9 cellular contexts compared by ENCODE assay signal in the genomic region with DNA sequence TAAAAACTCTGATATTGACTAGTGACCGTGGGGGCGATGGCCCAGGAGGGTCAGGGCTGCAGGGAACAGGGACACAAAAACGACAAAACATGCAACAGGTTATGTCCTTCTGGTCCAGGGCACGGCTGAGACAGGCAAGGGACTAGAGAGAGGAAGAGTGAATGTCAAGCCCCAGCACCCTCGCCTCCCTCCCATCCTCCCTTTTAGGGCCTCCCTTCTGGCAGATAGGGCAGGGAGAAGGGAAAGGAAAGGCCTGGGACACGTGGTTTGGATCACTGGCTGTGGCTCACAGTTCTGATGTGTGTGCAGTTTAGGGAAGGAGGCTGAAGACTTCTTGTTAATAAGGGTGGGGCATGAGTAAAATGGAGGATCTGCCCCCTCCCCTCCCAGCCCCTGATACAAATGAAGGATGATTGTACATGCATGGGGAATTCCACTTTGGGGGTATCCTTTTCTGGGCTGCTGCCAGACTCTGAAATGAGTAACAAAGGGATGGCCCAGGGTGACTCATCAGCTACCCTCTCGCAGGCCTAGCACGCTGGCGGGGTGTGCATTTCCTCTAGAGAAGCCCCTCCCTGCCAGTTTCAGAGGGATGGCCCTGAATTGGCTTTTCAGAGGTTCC. TPM values are rescaled to one million over a fixed set of nuclear protein-coding genes. Genes with fewer than 3 reads are reported as not detected.
DNase-seq lines count a peak whose midpoint lies in the region; ATAC-seq, FAIRE-seq and TF ChIP-seq lines count a peak whose summit lies in the region.
"Had no signal": no experiment of that assay in that cellular context is flagged by ENCODE, and none has a peak within 500 bp of the region (broad histone marks: within the 10 kb centered on the region; RNA-seq: fewer than 3 reads in every experiment).

No MANE protein-coding gene starts in this region.

- intact Hi-C loops in uterus (cut with DNase I; ENCODE audit: low total_unique reads), result no loop called here

- no peak for TF ChIP-seq CTCF in foreskin keratinocyte (conservative IDR thresholded peaks at IDR 0.05)
- no peak for TF ChIP-seq CTCF in uterus (IDR thresholded peaks at IDR 0.05)

- peak; percentile 11 for DNase-seq in DMS79 treated with DMSO at 0.1 percent for 48 hours (lab: John Stamatoyannopoulos, UW)
- no peak for DNase-seq in DMS79 (lab: John Stamatoyannopoulos, UW)
- DNase-seq in RCC 7860 (ENCODE audit: low spot score), result peak; percentile 95
- peak; percentile 79 for DNase-seq in activated effector memory CD4-positive, alpha-beta T cell treated with Interleukin-2 at 50 U/mL for 16 hours
- DNase-seq in foreskin keratinocyte, result peak; percentile 93 to 97
- peak; percentile 78 to 82 for DNase-seq in uterus

- H3K4me1 ChIP-seq in foreskin keratinocyte (peaks cover 24% of the 10 kb centered on the region), rectal smooth muscle tissue (ENCODE audit: control insufficient read depth, insufficient read depth, low read length) (peaks cover 13% of the 10 kb centered on the region), uterus (peaks cover 25 to 26% of the 10 kb centered on the region in 2 donors)

- no peak for TF ChIP-seq POLR2A in uterus (IDR thresholded peaks at IDR 0.05)

- H3K9me3 ChIP-seq in uterus, result no peaks in the 10 kb centered on the region

- no peaks in the 10 kb centered on the region for H3K27me3 ChIP-seq in foreskin keratinocyte
- no peaks in the 10 kb centered on the region for H3K27me3 ChIP-seq in rectal smooth muscle tissue (ENCODE audit: control insufficient read depth, insufficient read depth, low read length)
- H3K27me3 ChIP-seq in uterus, result no peaks in the 10 kb centered on the region

- no peak overlapping the region for H3K9ac ChIP-seq in rectal smooth muscle tissue (ENCODE audit: low read length)

- H3K27ac ChIP-seq in foreskin keratinocyte (peak overlapping the region; percentile 60), rectal smooth muscle tissue (ENCODE audit: low read depth, low read length) (peak overlapping the region; percentile 44), uterus (peak overlapping the region; percentile 65 to 88)

- H3K4me3 ChIP-seq in rectal smooth muscle tissue (ENCODE audit: low read length) (no peak overlapping the region), uterus (no peak overlapping the region)

- FAIRE-seq in RCC 7860 (lab: Jason Lieb, UNC), result peak; percentile 91
- FAIRE-seq: A204.1 had no signal

- peak; percentile 76 for ATAC-seq in HG03060 (IDR thresholded peaks at IDR 0.05; ENCODE audit: low read depth, unreplicated experiment)
- peak; percentile 89 for ATAC-seq in foreskin keratinocyte

- H3K36me3 ChIP-seq in rectal smooth muscle tissue (ENCODE audit: control insufficient read depth, insufficient read depth, low read length), result peaks cover 7% of the 10 kb centered on the region
- H3K36me3 ChIP-seq in uterus, result no peaks in the 10 kb centered on the region

RNA-seq across cellular contexts. Expression of a gene that starts 14.2 kb away (rescaled TPM):
- total RNA-seq in foreskin keratinocyte (530 and 551 TPM in 2 replicates), uterus (100 to 1,000 TPM in 3 of 4 donors, 10 to 100 TPM in 1; 96.5 to 170 (median 117) TPM)
- polyA plus RNA-seq in foreskin keratinocyte, result 278 and 298 TPM in 2 replicates
